In genomic region chr5:177366528-177367322, GRCh38 we compare ENCODE assay signal across 8 cellular contexts. TPM values are rescaled to one million over a fixed set of nuclear protein-coding genes. Genes with fewer than 3 reads are reported as not detected.
A peak's percentile ranks its signal among the peaks of the same experiment; 100 is the strongest.
DNase-seq lines count a peak whose midpoint lies in the region; ATAC-seq and TF ChIP-seq lines count a peak whose summit lies in the region.
"Had no signal": no experiment of that assay in that cellular context is flagged by ENCODE, and none has a peak within 500 bp of the region (broad histone marks: within the 10 kb centered on the region; RNA-seq: fewer than 3 reads in every experiment).

No MANE protein-coding gene starts in this region.

- H3K4ac ChIP-seq in IMR-90 (ENCODE audit: low read depth, low read length) = peak overlapping the region; percentile 88

- CTCF ChIA-PET in IMR-90 (lab: Yijun Ruan, JAX) = interaction anchor here (0.6 to 1.3 kb wide), 3 partner anchors 9 to 79 kb away, joined by 4 read pairs; no protein-coding TSS in a partner anchor

- peaks cover 40% of the 10 kb centered on the region for H3K36me3 Mint-ChIP-seq in central memory CD8-positive, alpha-beta T cell (ENCODE audit: insufficient read depth)
- H3K36me3 Mint-ChIP-seq in stimulated activated effector memory CD8-positive, alpha-beta T cell treated with anti-CD3 and anti-CD28 coated beads, Interleukin-12 subunit alpha, Interleukin-12 subunit beta, amount 100 ng/mL, for 72 hours = peaks cover 81% of the 10 kb centered on the region

- 4% methylated on average over 11 of the region's 36 CpGs; no CpG with 5 or more reads in 1 of the 2 experiments for WGBS in IMR-90 (ENCODE audit: extremely low coverage in 2 of 2, insufficient read length in 1 of 2), 2 experiments

- H3K79me1 ChIP-seq in IMR-90 (ENCODE audit: low read depth in 1 of 2, low read length in 2 of 2) = no peaks in the 10 kb centered on the region

- intact Hi-C loops in IMR-90 (cut with micrococcal nuclease) = no loop called here

- peak overlapping the region; percentile 87 for H4K91ac ChIP-seq in IMR-90 (ENCODE audit: insufficient read depth, low read depth, low read length)

- H2AK5ac ChIP-seq in IMR-90 (ENCODE audit: low read depth, low read length) = peak overlapping the region; percentile 82

- peak overlapping the region; percentile 69 for H3K27ac Mint-ChIP-seq in central memory CD8-positive, alpha-beta T cell (ENCODE audit: low read depth)
- peak overlapping the region; percentile 68 for H3K27ac Mint-ChIP-seq in stimulated activated effector memory CD8-positive, alpha-beta T cell treated with anti-CD3 and anti-CD28 coated beads, Interleukin-12 subunit alpha, Interleukin-12 subunit beta, amount 100 ng/mL, for 72 hours

- peak overlapping the region; percentile 85 for H2AK9ac ChIP-seq in IMR-90 (replicated peaks; ENCODE audit: low read depth, low read length, poor library complexity)

- H3K4me2 ChIP-seq in IMR-90 (ENCODE audit: low read depth, low read length) = peak overlapping the region; percentile 56

- no peaks in the 10 kb centered on the region for H3K27me3 Mint-ChIP-seq in central memory CD8-positive, alpha-beta T cell

- TF ChIP-seq CTCF in IMR-90 (conservative IDR thresholded peaks at IDR 0.05; ENCODE audit: low read depth, low read length) (no peak), kidney epithelial cell (IDR thresholded peaks at IDR 0.05; ENCODE audit: insufficient read depth, low read length, poor library complexity, severe bottlenecking) (no peak)

- H3K4me1 ChIP-seq in IMR-90 (ENCODE audit: control insufficient read depth, insufficient read depth, low read length) = peaks cover 11% of the 10 kb centered on the region; the same call in 1 of the 2 replicates

- H3K56ac ChIP-seq in IMR-90 (ENCODE audit: extremely low read depth, insufficient read depth, low read length) = peak overlapping the region; percentile 50; the same call in 1 of the 2 replicates

- H3K4me3 ChIP-seq in IMR-90 (ENCODE audit: insufficient read depth, low read depth, low read length) = peak overlapping the region; percentile 33
- peak overlapping the region; percentile 41 for H3K4me3 ChIP-seq in kidney epithelial cell (ENCODE audit: low read depth, low read length)

- dilution Hi-C loops in IMR-90 (cut with HindIII; ENCODE audit: low sequenced_read_pairs, unreplicated experiment) = no loop called here

- H2BK5ac ChIP-seq in IMR-90 (ENCODE audit: low read depth, low read length, poor library complexity, severe bottlenecking) = peak overlapping the region; percentile 38

- H2BK15ac ChIP-seq in IMR-90 (ENCODE audit: low read depth, low read length) = peak overlapping the region; percentile 56; the same call in 1 of the 3 replicates

- H3K9me3 ChIP-seq in IMR-90 (ENCODE audit: control insufficient read depth, insufficient read depth, low read length) = no peaks in the 10 kb centered on the region

- in situ Hi-C loops in IMR-90 (cut with MboI; ENCODE audit: low sequenced_read_pairs) = no loop called here

- no peaks in the 10 kb centered on the region; the same call in none of the 2 replicates for H4K20me1 ChIP-seq in IMR-90 (ENCODE audit: insufficient read depth, low read length)

- peak overlapping the region; percentile 23; the same call in 1 of the 2 replicates for H3K23ac ChIP-seq in IMR-90 (ENCODE audit: low read depth, low read length)

- H3K36me3 ChIP-seq in IMR-90 (ENCODE audit: control insufficient read depth, insufficient read depth, low read length) (no peaks in the 10 kb centered on the region), kidney epithelial cell (ENCODE audit: control insufficient read depth, insufficient read depth, low read length) (no peaks in the 10 kb centered on the region)

- H3K9me3 Mint-ChIP-seq in central memory CD8-positive, alpha-beta T cell = no peaks in the 10 kb centered on the region
- H3K9me3 Mint-ChIP-seq in stimulated activated effector memory CD8-positive, alpha-beta T cell treated with anti-CD3 and anti-CD28 coated beads, Interleukin-12 subunit alpha, Interleukin-12 subunit beta, amount 100 ng/mL, for 72 hours = no peaks in the 10 kb centered on the region

- H2BK120ac ChIP-seq in IMR-90 (ENCODE audit: low read depth, low read length) = peak overlapping the region; percentile 68

- BruUV-seq in IMR-90 (replicated peaks; lab: Mats Ljungman, UMichigan) = no TSS peak

- H4K8ac ChIP-seq in IMR-90 (ENCODE audit: low read depth in 2 of 2, low read length in 2 of 2) = peak overlapping the region; percentile 84 to 92

- no peak for TF ChIP-seq POLR2A in IMR-90 (IDR thresholded peaks at IDR 0.05; ENCODE audit: low read depth, low read length)

- H3K14ac ChIP-seq in IMR-90 (replicated peaks; ENCODE audit: low read depth, low read length) = peak overlapping the region; percentile 83

- no peaks in the 10 kb centered on the region for H3K9me1 ChIP-seq in IMR-90 (ENCODE audit: insufficient read depth, low read length)

- DNase-seq in IMR-90 = peak; percentile 68
- no peak for DNase-seq in central memory CD8-positive, alpha-beta T cell (ENCODE audit: low spot score in 2 of 2)
- peak; percentile 31 for DNase-seq in kidney epithelial cell (ENCODE audit: low read depth)
- no peak for DNase-seq in stimulated activated effector memory CD8-positive, alpha-beta T cell treated with anti-CD3 and anti-CD28 coated beads, Interleukin-12 subunit alpha, Interleukin-12 subunit beta, amount 100 ng/mL, for 72 hours (ENCODE audit: low spot score in 2 of 2)
- DNase-seq in SW480 (ENCODE audit: low spot score) = no peak
- no peak for DNase-seq in SHP77 (lab: John Stamatoyannopoulos, UW)

- no peak for TF ChIP-seq RAD21 in IMR-90 (IDR thresholded peaks at IDR 0.05; ENCODE audit: low read length)

- peaks cover 51% of the 10 kb centered on the region for H3K4me1 Mint-ChIP-seq in central memory CD8-positive, alpha-beta T cell
- peaks cover 66% of the 10 kb centered on the region for H3K4me1 Mint-ChIP-seq in stimulated activated effector memory CD8-positive, alpha-beta T cell treated with anti-CD3 and anti-CD28 coated beads, Interleukin-12 subunit alpha, Interleukin-12 subunit beta, amount 100 ng/mL, for 72 hours

- H3K27ac ChIP-seq in IMR-90 (ENCODE audit: insufficient read depth, low read length) = peak overlapping the region; percentile 41

- peaks cover 4% of the 10 kb centered on the region; the same call in 1 of the 2 replicates for H3K27me3 ChIP-seq in IMR-90 (ENCODE audit: control insufficient read depth, insufficient read depth, low read length)
- H3K27me3 ChIP-seq in kidney epithelial cell (ENCODE audit: control insufficient read depth, insufficient read depth, low read length) = no peaks in the 10 kb centered on the region

- POLR2A ChIA-PET in IMR-90 (lab: Charles Lee; ENCODE audit: unreplicated experiment) = interaction anchor here (0.6 kb wide), 2 partner anchors 129 to 1243 kb away, joined by 3 to 11 read pairs; no protein-coding TSS in a partner anchor

- H3K9ac ChIP-seq in IMR-90 (ENCODE audit: low read depth, low read length) = peak overlapping the region; percentile 54

- peak overlapping the region; percentile 97 for H2AFZ ChIP-seq in IMR-90 (replicated peaks; ENCODE audit: low read length, poor library complexity)

- peak overlapping the region; percentile 45 for H4K5ac ChIP-seq in IMR-90 (ENCODE audit: low read depth, low read length)

- peak overlapping the region; percentile 38 for H3K18ac ChIP-seq in IMR-90 (ENCODE audit: low read depth, low read length)

- H2BK20ac ChIP-seq in IMR-90 (ENCODE audit: low read depth, low read length) = peak overlapping the region; percentile 26; the same call in 1 of the 2 replicates

- ATAC-seq in IMR-90 (ENCODE audit: low read depth) (peak; percentile 89), GM21515 (IDR thresholded peaks at IDR 0.05; ENCODE audit: unreplicated experiment) (no peak)
- ATAC-seq in central memory CD8-positive, alpha-beta T cell (replicated peaks; ENCODE audit: extremely low read depth, poor library complexity, severe bottlenecking) = no peak
- no peak for ATAC-seq in stimulated activated effector memory CD8-positive, alpha-beta T cell treated with anti-CD3 and anti-CD28 coated beads, Interleukin-12 subunit alpha, Interleukin-12 subunit beta, amount 100 ng/mL, for 72 hours

- H3K4me3 Mint-ChIP-seq in central memory CD8-positive, alpha-beta T cell = no peak overlapping the region
- H3K4me3 Mint-ChIP-seq in stimulated activated effector memory CD8-positive, alpha-beta T cell treated with anti-CD3 and anti-CD28 coated beads, Interleukin-12 subunit alpha, Interleukin-12 subunit beta, amount 100 ng/mL, for 72 hours = no peak overlapping the region

TF ChIP-seq in IMR-90, 13 proteins besides CTCF, POLR2A, EP300 and RAD21 (continues in another document):
- TF ChIP-seq CEBPB (IDR thresholded peaks at IDR 0.05; ENCODE audit: low read depth, low read length) (no peak), MXI1 (IDR thresholded peaks at IDR 0.05; ENCODE audit: borderline replicate concordance, low read depth, low read length) (no peak), BHLHE40 (IDR thresholded peaks at IDR 0.05; ENCODE audit: low read depth, low read length) (peak; percentile 72; the same call in 1 of the 2 replicates), RFX5 (IDR thresholded peaks at IDR 0.05; ENCODE audit: low read depth, low read length) (no peak), MAZ (IDR thresholded peaks at IDR 0.05; ENCODE audit: borderline replicate concordance, low read depth, low read length) (no peak; the same call in 1 of the 2 replicates), SMC3 (IDR thresholded peaks at IDR 0.05; ENCODE audit: low read depth, low read length) (no peak)

RNA-seq across cellular contexts. Expression of gene RGS14, which starts 9.0 kb away (rescaled TPM):
- total RNA-seq in IMR-90 (2012; rRNA removed) = 1.1 TPM in 2 replicates
- 6.5 and 7.6 TPM in 2 replicates for polyA plus RNA-seq in IMR-90 (2012; rRNA removed)
- 8.3 and 12.9 TPM in 2 replicates for polyA plus RNA-seq in IMR-90 (2012; cell fraction: cytosol; rRNA removed)
- 12.4 and 21.2 TPM in 2 replicates for polyA plus RNA-seq in IMR-90 (2012; cell fraction: nucleus; rRNA removed; ENCODE audit: low replicate concordance)
- 14.5 and 22.9 TPM in 2 replicates for total RNA-seq in kidney epithelial cell

RNA-seq across cellular contexts. Expression of gene LMAN2, which starts 15.3 kb away (rescaled TPM):
- total RNA-seq in IMR-90 (2012; rRNA removed) (164 and 303 TPM in 2 replicates), kidney epithelial cell (279 and 308 TPM in 2 replicates)
- polyA plus RNA-seq in IMR-90 (2012; rRNA removed) = 251 and 253 TPM in 2 replicates
- polyA plus RNA-seq in IMR-90 (2012; cell fraction: cytosol; rRNA removed) = 241 and 386 TPM in 2 replicates
- polyA plus RNA-seq in IMR-90 (2012; cell fraction: nucleus; rRNA removed; ENCODE audit: low replicate concordance) = 123 and 180 TPM in 2 replicates

RNA-seq across cellular contexts. Expression of gene SLC34A1, which starts 17.5 kb away (rescaled TPM):
- total RNA-seq in IMR-90 (2012; rRNA removed) (not detected in 2 replicates), kidney epithelial cell (not detected in 2 replicates)
- not detected in 2 replicates for polyA plus RNA-seq in IMR-90 (2012; rRNA removed)
- polyA plus RNA-seq in IMR-90 (2012; cell fraction: cytosol; rRNA removed) = 0.01 TPM in 1 of 2 replicates, not detected in the other
- 0.02 and 0.05 TPM in 2 replicates for polyA plus RNA-seq in IMR-90 (2012; cell fraction: nucleus; rRNA removed; ENCODE audit: low replicate concordance)

RNA-seq across cellular contexts. Expression of gene PFN3, which starts 33.7 kb away (rescaled TPM):
- not detected in 2 replicates for total RNA-seq in IMR-90 (2012; rRNA removed)
- polyA plus RNA-seq in IMR-90 (2012; rRNA removed) = not detected in 2 replicates
- not detected in 2 replicates for polyA plus RNA-seq in IMR-90 (2012; cell fraction: cytosol; rRNA removed)
- polyA plus RNA-seq in IMR-90 (2012; cell fraction: nucleus; rRNA removed; ENCODE audit: low replicate concordance) = not detected in 2 replicates
- total RNA-seq in kidney epithelial cell = not detected in 2 replicates
- total RNA-seq: SK-MEL-5 had no signal

RNA-seq across cellular contexts. Expression of gene F12, which starts 42.6 kb away (rescaled TPM):
- total RNA-seq in IMR-90 (2012; rRNA removed) = 0.36 and 0.56 TPM in 2 replicates
- polyA plus RNA-seq in IMR-90 (2012; rRNA removed) = 1.2 and 1.4 TPM in 2 replicates
- 1.2 and 1.5 TPM in 2 replicates for polyA plus RNA-seq in IMR-90 (2012; cell fraction: cytosol; rRNA removed)
- polyA plus RNA-seq in IMR-90 (2012; cell fraction: nucleus; rRNA removed; ENCODE audit: low replicate concordance) = 1.3 and 4.0 TPM in 2 replicates
- 4.0 and 5.1 TPM in 2 replicates for total RNA-seq in kidney epithelial cell

Comparison
In these comparisons a context has a peak if more than half of its experiments do, and no peak if none do; other contexts are left out.
1. DNase-seq: peak in IMR-90 (single experiment) and kidney epithelial cell (single experiment); none in central memory CD8-positive, alpha-beta T cell (0 of 2), stimulated activated effector memory CD8-positive, alpha-beta T cell treated with anti-CD3 and anti-CD28 coated beads, Interleukin-12 subunit alpha, Interleukin-12 subunit beta, amount 100 ng/mL, for 72 hours (0 of 2), SW480 (single experiment) and SHP77 (0 of 2).